Comparison of ENCODE assay signal across 14 cellular contexts in the genomic region with DNA sequence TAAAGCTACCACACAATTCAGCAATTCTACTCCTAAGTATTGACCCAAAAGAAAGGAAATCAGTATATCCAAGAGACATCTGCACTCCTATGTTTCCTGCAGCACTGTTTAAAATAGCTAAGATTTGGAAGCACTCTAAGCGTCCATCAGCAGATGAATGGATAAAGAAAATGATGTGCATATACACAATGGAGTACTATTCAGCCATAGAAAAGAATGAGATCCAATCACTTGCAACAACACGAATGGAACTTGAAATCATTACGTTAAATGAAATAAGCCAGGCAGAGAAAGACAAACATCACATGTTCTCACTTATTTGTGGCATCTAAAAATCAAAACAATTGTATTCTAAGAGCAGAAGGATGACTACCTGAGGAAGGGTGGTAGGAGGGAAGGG. TPM values are rescaled to one million over a fixed set of nuclear protein-coding genes. Genes with fewer than 3 reads are reported as not detected.
DNase-seq lines count a peak whose midpoint lies in the region; ATAC-seq, FAIRE-seq and TF ChIP-seq lines count a peak whose summit lies in the region.
"Had no signal": no experiment of that assay in that cellular context is flagged by ENCODE, and none has a peak within 500 bp of the region (broad histone marks: within the 10 kb centered on the region; RNA-seq: fewer than 3 reads in every experiment).

No MANE protein-coding gene starts in this region.

- H3K9ac ChIP-seq in MM.1S (ENCODE audit: low read length) (no peak overlapping the region), endothelial cell of umbilical vein (replicated peaks; ENCODE audit: extremely low read depth, insufficient read depth, low read length) (no peak overlapping the region)

- BruUV-seq in endothelial cell of umbilical vein (replicated peaks; lab: Mats Ljungman, UMichigan) = no TSS peak

- no peak for DNase-seq in activated naive CD4-positive, alpha-beta T cell treated with anti-CD3 and anti-CD28 coated beads, Interleukin-2, amount 10 ng/mL, durations not matched to agents 7 days and 5 days
- DNase-seq in activated naive CD4-positive, alpha-beta T cell treated with Interleukin-2 at 50 U/mL for 16 hours = no peak
- DNase-seq in MM.1S (no peak), endothelial cell of umbilical vein (ENCODE audit: low read depth, low spot score) (no peak), GDM1 (lab: John Stamatoyannopoulos, UW) (no peak), sigmoid colon (no peak)
- no peak for DNase-seq in stimulated activated naive B cell treated with anti-CD40 and anti-IgM and Interleukin-4, amounts not matched to agents 10 μg/mL and 1 μg/mL and 100 μg/mL, for 72 hours
- DNase-seq: activated CD8-positive, alpha-beta memory T cell treated with anti-CD3 and anti-CD28 coated beads, Interleukin-2, amount 50 U/mL, for 4 hours; hippocampal formation; NCI-H2171; ovary had no signal

- H3K4me1 ChIP-seq in MM.1S (ENCODE audit: low read length) (peaks cover 47% of the 10 kb centered on the region), endothelial cell of umbilical vein (ENCODE audit: control insufficient read depth, extremely low read depth, insufficient read depth, low read length) (peaks cover 18% of the 10 kb centered on the region), sigmoid colon (peaks cover 0 to 28% (median 0%) of the 10 kb centered on the region in 4 donors)

- H3K79me2 ChIP-seq in MM.1S (ENCODE audit: low read length) (peaks cover 49% of the 10 kb centered on the region), endothelial cell of umbilical vein (ENCODE audit: control insufficient read depth, insufficient read depth, low read length) (peaks cover 58% of the 10 kb centered on the region)

- CTCF ChIA-PET in activated naive CD4-positive, alpha-beta T cell treated with anti-CD3 and anti-CD28 coated beads, Interleukin-2, amount 10 ng/mL, durations not matched to agents 7 days and 5 days (lab: Charles Lee) = interaction anchor here (1.4 to 2.1 kb wide), 3 partner anchors 11 to 76 kb away, joined by 3 to 4 read pairs (median 4); partner anchors contain the start of gene SLFN13
- CTCF ChIA-PET in endothelial cell of umbilical vein (lab: Charles Lee) = interaction anchor here (1.5 to 2.6 kb wide), 2 partner anchors 60 to 375 kb away, joined by 4 to 7 read pairs; no protein-coding TSS in a partner anchor

- H3K27me3 ChIP-seq in MM.1S (replicated peaks; ENCODE audit: insufficient read depth, low read length) = no peaks in the 10 kb centered on the region
- no peaks in the 10 kb centered on the region for H3K27me3 ChIP-seq in endothelial cell of umbilical vein (ENCODE audit: control insufficient read depth in 2 of 2, insufficient read depth in 2 of 2, low read length in 2 of 2)
- H3K27me3 ChIP-seq in sigmoid colon = peaks cover 0 to 24% (median 0%) of the 10 kb centered on the region in 3 donors
- H3K27me3 ChIP-seq: ovary had no signal

- H3K4me2 ChIP-seq in MM.1S (ENCODE audit: low read depth, low read length) = peak overlapping the region; percentile 71
- H3K4me2 ChIP-seq in endothelial cell of umbilical vein (ENCODE audit: insufficient read depth, low read length) = peak overlapping the region; percentile 78

- 56 to 76% methylated on average over 3 of the region's 3 CpGs for WGBS in sigmoid colon, 2 donors

- TF ChIP-seq EP300 in sigmoid colon (IDR thresholded peaks at IDR 0.05) = no peak

- H3F3A ChIP-seq in MM.1S (ENCODE audit: insufficient read depth, low read length) = peaks cover 55% of the 10 kb centered on the region

- dilution Hi-C loops in endothelial cell of umbilical vein (cut with MboI; ENCODE audit: extremely low pct_ligation_motif_present, low sequenced_read_pairs) = no loop called here

- intact Hi-C loops in endothelial cell of umbilical vein (cut with micrococcal nuclease) (loop anchor here (2.0 to 10.0 kb wide), 4 partner anchors 215 to 1117 kb away; partner anchors contain the start of genes AP2B1, CCL2, NLE1 and TAF15), sigmoid colon (cut with DNase I) (loop anchor here (2.0 to 5.0 kb wide), 5 partner anchors 61 to 165 kb away; partner anchors contain the start of genes SLFN12, SLFN12L, SLFN13 and SLFN5)

- H4K20me1 ChIP-seq in MM.1S (ENCODE audit: insufficient read depth, low read length) (no peaks in the 10 kb centered on the region), endothelial cell of umbilical vein (replicated peaks; ENCODE audit: control insufficient read depth, extremely low read depth, insufficient read depth, low read length) (no peaks in the 10 kb centered on the region)

- no peak for ATAC-seq in stimulated activated naive B cell treated with anti-CD40 and anti-IgM and Interleukin-4, amounts not matched to agents 10 μg/mL and 1 μg/mL and 100 μg/mL, for 72 hours (replicated peaks)
- ATAC-seq in HG03460 (IDR thresholded peaks at IDR 0.05; ENCODE audit: unreplicated experiment) = no peak

- H3K4me3 Mint-ChIP-seq in activated naive CD4-positive, alpha-beta T cell treated with anti-CD3 and anti-CD28 coated beads, Interleukin-2, amount 10 ng/mL, durations not matched to agents 7 days and 5 days = peak overlapping the region; percentile 95
- peak overlapping the region; percentile 50 to 57 for H3K4me3 Mint-ChIP-seq in stimulated activated naive B cell treated with anti-CD40 and anti-IgM and Interleukin-4, amounts not matched to agents 10 μg/mL and 1 μg/mL and 100 μg/mL, for 72 hours

- H3K36me3 ChIP-seq in MM.1S (replicated peaks; ENCODE audit: insufficient read depth, low read length) = no peaks in the 10 kb centered on the region
- peaks cover 0 to 11% of the 10 kb centered on the region in 2 experiments for H3K36me3 ChIP-seq in endothelial cell of umbilical vein (ENCODE audit: control insufficient read depth in 2 of 2, extremely low read depth in 1 of 2, insufficient read depth in 2 of 2, low read length in 2 of 2)
- no peaks in the 10 kb centered on the region for H3K36me3 ChIP-seq in sigmoid colon
- H3K36me3 ChIP-seq: ovary had no signal

- H3K9me1 ChIP-seq in endothelial cell of umbilical vein (replicated peaks; ENCODE audit: control insufficient read depth, extremely low read depth, insufficient read depth, low read length) = no peaks in the 10 kb centered on the region

- H3K27me3 Mint-ChIP-seq in activated naive CD4-positive, alpha-beta T cell treated with anti-CD3 and anti-CD28 coated beads, Interleukin-2, amount 10 ng/mL, durations not matched to agents 7 days and 5 days = no peaks in the 10 kb centered on the region
- H3K27me3 Mint-ChIP-seq in stimulated activated naive B cell treated with anti-CD40 and anti-IgM and Interleukin-4, amounts not matched to agents 10 μg/mL and 1 μg/mL and 100 μg/mL, for 72 hours = no peaks in the 10 kb centered on the region

- H3K9me2 ChIP-seq in MM.1S (replicated peaks; ENCODE audit: insufficient read depth, low read length) = no peaks in the 10 kb centered on the region

- no peak for FAIRE-seq in endothelial cell of umbilical vein (lab: Jason Lieb, UNC)
- FAIRE-seq: endometrium, GM18507 had no signal

- no peak overlapping the region for H2AFZ ChIP-seq in MM.1S (ENCODE audit: low read length)
- H2AFZ ChIP-seq in endothelial cell of umbilical vein (ENCODE audit: low read depth, low read length) = no peak overlapping the region

- POLR2A ChIA-PET in endothelial cell of umbilical vein (lab: Charles Lee) = no interaction called here

- peaks cover 43% of the 10 kb centered on the region for H3K36me3 Mint-ChIP-seq in activated naive CD4-positive, alpha-beta T cell treated with anti-CD3 and anti-CD28 coated beads, Interleukin-2, amount 10 ng/mL, durations not matched to agents 7 days and 5 days
- H3K36me3 Mint-ChIP-seq in stimulated activated naive B cell treated with anti-CD40 and anti-IgM and Interleukin-4, amounts not matched to agents 10 μg/mL and 1 μg/mL and 100 μg/mL, for 72 hours = peaks cover 0 to 20% of the 10 kb centered on the region in 2 donors

- H3K4me3 ChIP-seq in MM.1S (ENCODE audit: low read length) (peak overlapping the region; percentile 73), endothelial cell of umbilical vein (replicated peaks in 1 of 3; ENCODE audit: insufficient read depth in 1 of 3, low read depth in 1 of 3, low read length in 3 of 3) (peak overlapping the region in 1 of 3 experiments; percentile 88), sigmoid colon (no peak overlapping the region)

- TF ChIP-seq POLR2A in endothelial cell of umbilical vein (IDR thresholded peaks at IDR 0.05; ENCODE audit: low read depth, low read length) (no peak), sigmoid colon (IDR thresholded peaks at IDR 0.05) (no peak)

- TF ChIP-seq CTCF in MM.1S (IDR thresholded peaks at IDR 0.05; ENCODE audit: low read length) (no peak), endothelial cell of umbilical vein (IDR thresholded peaks at IDR 0.05; ENCODE audit: extremely low read depth in 1 of 2, insufficient read depth in 1 of 2, low read depth in 1 of 2, low read length in 2 of 2) (no peak), sigmoid colon (IDR thresholded peaks at IDR 0.05) (no peak)

- no peaks in the 10 kb centered on the region for H3K9me3 ChIP-seq in MM.1S (replicated peaks; ENCODE audit: insufficient read depth, low read length)
- H3K9me3 ChIP-seq in endothelial cell of umbilical vein (replicated peaks; ENCODE audit: control insufficient read depth, insufficient read depth, low read length) = no peaks in the 10 kb centered on the region
- H3K9me3 ChIP-seq in sigmoid colon = no peaks in the 10 kb centered on the region
- H3K9me3 ChIP-seq: ovary had no signal

- peaks cover 68% of the 10 kb centered on the region for H3K4me1 Mint-ChIP-seq in activated naive CD4-positive, alpha-beta T cell treated with anti-CD3 and anti-CD28 coated beads, Interleukin-2, amount 10 ng/mL, durations not matched to agents 7 days and 5 days
- H3K4me1 Mint-ChIP-seq in stimulated activated naive B cell treated with anti-CD40 and anti-IgM and Interleukin-4, amounts not matched to agents 10 μg/mL and 1 μg/mL and 100 μg/mL, for 72 hours = peaks cover 24 to 51% of the 10 kb centered on the region in 2 donors

- H3K27ac Mint-ChIP-seq in activated naive CD4-positive, alpha-beta T cell treated with anti-CD3 and anti-CD28 coated beads, Interleukin-2, amount 10 ng/mL, durations not matched to agents 7 days and 5 days = no peak overlapping the region
- H3K27ac Mint-ChIP-seq in stimulated activated naive B cell treated with anti-CD40 and anti-IgM and Interleukin-4, amounts not matched to agents 10 μg/mL and 1 μg/mL and 100 μg/mL, for 72 hours = no peak overlapping the region

- H3K27ac ChIP-seq in MM.1S (ENCODE audit: low read length) (no peak overlapping the region; the same call in 1 of the 2 replicates), endothelial cell of umbilical vein (ENCODE audit: insufficient read depth, low read depth, low read length) (no peak overlapping the region), sigmoid colon (no peak overlapping the region)
- H3K27ac ChIP-seq: ovary had no signal

- H3K9me3 Mint-ChIP-seq in activated naive CD4-positive, alpha-beta T cell treated with anti-CD3 and anti-CD28 coated beads, Interleukin-2, amount 10 ng/mL, durations not matched to agents 7 days and 5 days = peaks cover 24% of the 10 kb centered on the region
- H3K9me3 Mint-ChIP-seq in stimulated activated naive B cell treated with anti-CD40 and anti-IgM and Interleukin-4, amounts not matched to agents 10 μg/mL and 1 μg/mL and 100 μg/mL, for 72 hours = peaks cover 8 to 11% of the 10 kb centered on the region in 2 donors

RNA-seq across cellular contexts. Expression of gene SLFN11, which starts 1.5 kb away (rescaled TPM):
- total RNA-seq in endothelial cell of umbilical vein = 95.0 and 110 TPM in 2 replicates
- polyA plus RNA-seq in endothelial cell of umbilical vein = 33.0 and 37.0 TPM in 2 replicates
- 28.5 and 41.7 TPM in 2 replicates for polyA plus RNA-seq in endothelial cell of umbilical vein (2011; cell fraction: cytosol; rRNA removed)
- polyA plus RNA-seq in endothelial cell of umbilical vein (2011; cell fraction: nucleus; rRNA removed) = 68.5 and 79.4 TPM in 2 replicates
- 61.2 and 80.2 TPM in 2 replicates for polyA plus RNA-seq in endothelial cell of umbilical vein (2012)
- polyA minus RNA-seq in endothelial cell of umbilical vein = 126 and 127 TPM in 2 replicates
- polyA minus RNA-seq in endothelial cell of umbilical vein (2011; cell fraction: cytosol; rRNA and poly(A)+ RNA removed) = 25.2 TPM
- 64.0 and 77.2 TPM in 2 replicates for polyA minus RNA-seq in endothelial cell of umbilical vein (2011; cell fraction: nucleus; rRNA and poly(A)+ RNA removed)
- total RNA-seq in sigmoid colon = 10 to 100 TPM; 17.8 to 28.0 (median 25.7) TPM
- polyA plus RNA-seq in sigmoid colon = 1 to 10 TPM; 1.2 to 4.6 (median 4.3) TPM
